Comparison of ENCODE assay signal across 10 cellular contexts in the genomic region with DNA sequence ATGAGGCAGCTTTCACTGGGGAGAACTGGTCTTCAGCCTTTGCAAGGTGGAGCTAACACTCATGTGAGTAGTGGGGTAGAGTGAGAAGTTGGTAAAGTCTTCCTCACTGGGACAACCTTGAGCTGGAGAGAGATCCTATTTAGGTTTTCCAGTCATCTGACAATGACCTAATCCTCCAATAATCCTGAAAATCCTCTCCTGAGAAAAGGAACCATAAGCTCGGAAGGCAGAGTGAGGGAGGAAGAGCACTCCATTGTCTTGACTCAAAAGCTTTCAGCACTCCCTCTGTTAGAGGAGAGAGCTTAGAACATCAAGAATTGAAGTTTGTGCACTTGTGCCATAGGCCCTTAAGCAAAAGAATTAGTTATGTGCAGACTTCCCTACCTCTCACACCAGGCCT.
DNase-seq lines count a peak whose midpoint lies in the region; ATAC-seq and TF ChIP-seq lines count a peak whose summit lies in the region.
"Had no signal": no experiment of that assay in that cellular context is flagged by ENCODE, and none has a peak within 500 bp of the region (broad histone marks: within the 10 kb centered on the region; RNA-seq: fewer than 3 reads in every experiment).

No MANE protein-coding gene starts in this region.

- H3K9me3 ChIP-seq in NT2/D1 (ENCODE audit: insufficient read depth, low read length) = no peaks in the 10 kb centered on the region

- DNase-seq in EL = peak; percentile 85
- peak; percentile 32 for DNase-seq in NT2/D1 (ENCODE audit: low read depth, low spot score)
- peak; percentile 48 for DNase-seq in epithelial cell of esophagus (ENCODE audit: low read depth)
- DNase-seq in sciatic nerve (ENCODE audit: low spot score) = no peak
- DNase-seq in iPS-NIHi7 (ENCODE audit: extremely low spot score) = no peak
- DNase-seq in mucosa of gallbladder (ENCODE audit: low spot score) = no peak
- no peak for DNase-seq in mesenteric fat pad (ENCODE audit: low spot score)
- DNase-seq: Calu3, NCI-H2081 treated with DMSO at 0.1 percent for 48 hours had no signal

- H3K4me3 ChIP-seq in NT2/D1 (ENCODE audit: insufficient read length, low read depth) (no peak overlapping the region), epithelial cell of esophagus (ENCODE audit: low read length) (no peak overlapping the region)

- H3K4me1 ChIP-seq in NT2/D1 (ENCODE audit: insufficient read depth, insufficient read length) = peaks cover 4% of the 10 kb centered on the region

- H3K27me3 ChIP-seq in NT2/D1 (ENCODE audit: insufficient read depth, insufficient read length) = no peaks in the 10 kb centered on the region

- H3K36me3 ChIP-seq in NT2/D1 (ENCODE audit: insufficient read depth, insufficient read length, low read length) = peaks cover 38% of the 10 kb centered on the region

- ATAC-seq in sciatic nerve (peak; percentile 29), GM18520 (IDR thresholded peaks at IDR 0.05; ENCODE audit: unreplicated experiment) (no peak)

- TF ChIP-seq CTCF in epithelial cell of esophagus (IDR thresholded peaks at IDR 0.05; ENCODE audit: insufficient read depth, low read depth, low read length, missing control alignments) = no peak

- intact Hi-C loops in sciatic nerve (cut with DNase I) = no loop called here

- H3K9ac ChIP-seq in NT2/D1 (ENCODE audit: insufficient read length, low read depth) = no peak overlapping the region

Comparison
In these comparisons a context has a peak if more than half of its experiments do, and no peak if none do; other contexts are left out.
1. DNase-seq: peak in EL (single experiment), NT2/D1 (single experiment) and epithelial cell of esophagus (single experiment); none in sciatic nerve (single experiment), iPS-NIHi7 (single experiment), mucosa of gallbladder (single experiment) and mesenteric fat pad (single experiment).